ENCODE assay signal across 21 cellular contexts in the genomic region with DNA sequence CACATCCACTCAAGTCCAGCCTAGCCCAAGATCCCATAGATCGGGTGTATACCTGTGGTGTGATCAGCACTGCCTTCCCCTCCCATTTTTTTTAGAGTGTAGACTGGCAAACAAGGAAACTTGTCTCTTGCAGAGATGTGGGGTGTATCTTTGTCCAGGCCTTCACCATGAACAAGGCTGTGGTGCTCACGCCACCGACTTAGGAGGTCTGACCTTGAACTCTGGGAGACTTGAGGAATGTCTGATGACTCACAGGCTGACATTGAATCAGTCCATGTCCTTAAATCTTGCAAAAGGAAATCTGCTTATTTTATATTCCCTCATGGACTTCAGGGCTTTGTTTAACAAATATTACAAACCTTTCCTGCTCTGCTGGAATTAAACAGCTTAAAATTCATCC. TPM values are rescaled to one million over a fixed set of nuclear protein-coding genes. Genes with fewer than 3 reads are reported as not detected.
DNase-seq lines count a peak whose midpoint lies in the region; FAIRE-seq and TF ChIP-seq lines count a peak whose summit lies in the region.
"Had no signal": no experiment of that assay in that cellular context is flagged by ENCODE, and none has a peak within 500 bp of the region (broad histone marks: within the 10 kb centered on the region; RNA-seq: fewer than 3 reads in every experiment).

No MANE protein-coding gene starts in this region.

- WGBS in mammary epithelial cell (ENCODE audit: low coverage, missing lambda C conversion rate): 100% methylated on average over 3 of the region's 3 CpGs
- 38 to 48% methylated on average over 2 to 3 of the region's 3 CpGs for WGBS in testis, 2 donors

- H3K27me3 Mint-ChIP-seq in MCF 10A (ENCODE audit: insufficient read depth, unreplicated experiment): no peaks in the 10 kb centered on the region

- intact Hi-C loops in MCF 10A (cut with micrococcal nuclease): no loop called here
- intact Hi-C loops in mammary epithelial cell (cut with micrococcal nuclease): no loop called here
- intact Hi-C loops in testis (cut with DNase I; ENCODE audit: low total_unique reads): no loop called here

- H3K4me1 ChIP-seq in mammary epithelial cell (ENCODE audit: insufficient read depth, low read length): peaks cover 16% of the 10 kb centered on the region
- H3K4me1 ChIP-seq in testis: peaks cover 16% of the 10 kb centered on the region

- peak; percentile 34 for DNase-seq in MCF 10A (ENCODE audit: unreplicated experiment)
- no peak for DNase-seq in mammary epithelial cell
- no peak for DNase-seq in bronchial epithelial cell (ENCODE audit: low read depth)
- DNase-seq in hepatic stellate cell (ENCODE audit: low spot score): peak; percentile 81
- peak; percentile 62 for DNase-seq in testis
- no peak for DNase-seq in GM19239 (ENCODE audit: insufficient read length, low spot score)
- DNase-seq in frontal cortex (ENCODE audit: low spot score in 2 of 2): no peak
- DNase-seq in amygdala (lab: John Stamatoyannopoulos, UW): no peak
- DNase-seq: 8988T; activated effector memory CD4-positive, alpha-beta T cell treated with anti-CD3 and anti-CD28 coated beads, Interleukin-2, amount 50 U/mL, for 16 hours; aorta; CD4-positive, alpha-beta T cell; esophagus squamous epithelium; GOT3; naive B cell; NCI-H1436 treated with DMSO at 0.1 percent for 48 hours; SHP77; stimulated activated CD4-positive, alpha-beta T cell treated with anti-CD3 and anti-CD28 coated beads, Interleukin-12 subunit alpha, Interleukin-12 subunit beta, amount 100 ng/mL, for 4 hours; stimulated activated naive CD8-positive, alpha-beta T cell treated with anti-CD3 and anti-CD28 coated beads, Interleukin-15, Interleukin-2, amounts not matched to agents 100 U/mL and 50 U/mL, for 24 hours had no signal

- dilution Hi-C loops in mammary epithelial cell (cut with HindIII; ENCODE audit: low sequenced_read_pairs): no loop called here

- H3K4me1 Mint-ChIP-seq in MCF 10A (ENCODE audit: insufficient read depth, unreplicated experiment): peaks cover 9% of the 10 kb centered on the region

- peaks cover 3% of the 10 kb centered on the region for H3K79me2 ChIP-seq in mammary epithelial cell (ENCODE audit: insufficient read depth, low read length)

- POLR2A ChIA-PET in MCF 10A (lab: Yijun Ruan, JAX): no interaction called here

- no peak overlapping the region for H3K4me3 ChIP-seq in mammary epithelial cell (replicated peaks in 1 of 3; ENCODE audit: insufficient read depth in 1 of 3, low read depth in 2 of 3, low read length in 3 of 3)
- H3K4me3 ChIP-seq in bronchial epithelial cell (ENCODE audit: low read depth, low read length): no peak overlapping the region
- H3K4me3 ChIP-seq in testis: no peak overlapping the region
- H3K4me3 ChIP-seq: esophagus squamous epithelium had no signal

- H3K36me3 ChIP-seq in mammary epithelial cell (ENCODE audit: insufficient read depth, low read length): no peaks in the 10 kb centered on the region
- H3K36me3 ChIP-seq in bronchial epithelial cell (ENCODE audit: control insufficient read depth, insufficient read depth, low read length): no peaks in the 10 kb centered on the region
- H3K36me3 ChIP-seq in testis (ENCODE audit: low read depth, missing control alignments): no peaks in the 10 kb centered on the region
- H3K36me3 ChIP-seq: esophagus squamous epithelium had no signal

- H3K9ac ChIP-seq in mammary epithelial cell (ENCODE audit: insufficient read depth, low read length): no peak overlapping the region

- no peaks in the 10 kb centered on the region for H4K20me1 ChIP-seq in mammary epithelial cell (ENCODE audit: insufficient read depth, low read length)

- no peak overlapping the region for H2AFZ ChIP-seq in mammary epithelial cell (ENCODE audit: low read depth, low read length)

- no peak overlapping the region for H3K27ac ChIP-seq in mammary epithelial cell (ENCODE audit: insufficient read depth, low read depth, low read length)
- H3K27ac ChIP-seq in testis: peak overlapping the region in 1 of 2 donors; percentile 2
- H3K27ac ChIP-seq: esophagus squamous epithelium had no signal

- TF ChIP-seq POLR2A in testis (IDR thresholded peaks at IDR 0.05): no peak

- CTCF ChIA-PET in MCF 10A (lab: Yijun Ruan, JAX): no interaction called here
- CTCF ChIA-PET in mammary epithelial cell (lab: Charles Lee; ENCODE audit: low non-redundant PET): no interaction called here

- no peaks in the 10 kb centered on the region for H3K9me3 ChIP-seq in mammary epithelial cell (replicated peaks; ENCODE audit: insufficient read depth, low read length)
- H3K9me3 ChIP-seq in testis: no peaks in the 10 kb centered on the region
- H3K9me3 ChIP-seq: esophagus squamous epithelium had no signal

- H3K27ac Mint-ChIP-seq in MCF 10A (ENCODE audit: low read depth, unreplicated experiment): no peak overlapping the region
- H3K27ac Mint-ChIP-seq: activated CD8-positive, alpha-beta memory T cell treated with anti-CD3 and anti-CD28 coated beads, Interleukin-2, amount 10 ng/mL, durations not matched to agents 7 days and 5 days; CD4-positive, alpha-beta T cell; dendritic cell treated with granulocyte-macrophage colony-stimulating factor and Interleukin-4, amounts not matched to agents 40 ng/mL and 50 ng/mL, for 4 days; naive B cell had no signal

- H3K9me3 Mint-ChIP-seq in MCF 10A (ENCODE audit: unreplicated experiment): no peaks in the 10 kb centered on the region
- H3K9me3 Mint-ChIP-seq: CD4-positive, alpha-beta T cell; dendritic cell treated with granulocyte-macrophage colony-stimulating factor and Interleukin-4, amounts not matched to agents 40 ng/mL and 50 ng/mL, for 4 days; naive B cell had no signal

- no peak overlapping the region for H3K4me2 ChIP-seq in mammary epithelial cell (ENCODE audit: insufficient read depth, low read depth, low read length)

- TF ChIP-seq CTCF in MCF 10A (IDR thresholded peaks at IDR 0.05; ENCODE audit: unreplicated experiment): no peak
- no peak for TF ChIP-seq CTCF in mammary epithelial cell (conservative IDR thresholded peaks at IDR 0.05 in 1 of 2, IDR thresholded peaks at IDR 0.05 in 1 of 2; ENCODE audit: extremely low read depth in 1 of 2, insufficient read depth in 1 of 2, low read depth in 1 of 2, low read length in 2 of 2)
- no peak for TF ChIP-seq CTCF in bronchial epithelial cell (IDR thresholded peaks at IDR 0.05; ENCODE audit: insufficient read depth, low read length, severe bottlenecking)
- no peak for TF ChIP-seq CTCF in testis (IDR thresholded peaks at IDR 0.05)

- BruUV-seq in MCF 10A (replicated peaks; lab: Mats Ljungman, UMichigan) (no TSS peak), mammary epithelial cell (replicated peaks; lab: Mats Ljungman, UMichigan) (no TSS peak)

- H3K27me3 ChIP-seq in mammary epithelial cell (ENCODE audit: insufficient read depth, low read length) (no peaks in the 10 kb centered on the region), bronchial epithelial cell (ENCODE audit: control insufficient read depth, insufficient read depth, low read length) (no peaks in the 10 kb centered on the region), testis (no peaks in the 10 kb centered on the region)
- H3K27me3 ChIP-seq: esophagus squamous epithelium had no signal

- no peak overlapping the region for H3K4me3 Mint-ChIP-seq in MCF 10A (ENCODE audit: unreplicated experiment)
- H3K4me3 Mint-ChIP-seq: activated CD8-positive, alpha-beta memory T cell treated with anti-CD3 and anti-CD28 coated beads, Interleukin-2, amount 10 ng/mL, durations not matched to agents 7 days and 5 days; CD4-positive, alpha-beta T cell; dendritic cell treated with granulocyte-macrophage colony-stimulating factor and Interleukin-4, amounts not matched to agents 40 ng/mL and 50 ng/mL, for 4 days had no signal

- in situ Hi-C loops in mammary epithelial cell (cut with MboI; ENCODE audit: low sequenced_read_pairs in 2 of 2): loop anchor here in 1 of 2 donors (10.0 kb wide), 1 partner anchor 60 kb away; no protein-coding TSS in a partner anchor

- FAIRE-seq in bronchial epithelial cell (lab: Jason Lieb, UNC) (peak; percentile 13), GM19239 (lab: Jason Lieb, UNC) (no peak), frontal cortex (lab: Jason Lieb, UNC) (no peak)

- H3K36me3 Mint-ChIP-seq in MCF 10A (ENCODE audit: insufficient read depth, unreplicated experiment): no peaks in the 10 kb centered on the region
- H3K36me3 Mint-ChIP-seq: activated CD8-positive, alpha-beta memory T cell treated with anti-CD3 and anti-CD28 coated beads, Interleukin-2, amount 10 ng/mL, durations not matched to agents 7 days and 5 days had no signal

RNA-seq across cellular contexts. Expression of gene CTIF, which starts 4.5 kb away (rescaled TPM):
- 82.2 and 95.8 TPM in 2 replicates for total RNA-seq in MCF 10A (2022)
- 10 to 100 TPM; 68.8 to 70.8 TPM for total RNA-seq in mammary epithelial cell
- 13.8 TPM for polyA plus RNA-seq in mammary epithelial cell
- 37.5 TPM for polyA minus RNA-seq in mammary epithelial cell
- 15.0 and 16.1 TPM in 2 replicates for total RNA-seq in bronchial epithelial cell
- 10 to 100 TPM; 35.6 to 41.5 TPM for total RNA-seq in testis
- 33.8 TPM for polyA plus RNA-seq in testis (ENCODE audit: insufficient read depth, low read depth, low replicate concordance)
- total RNA-seq in frontal cortex: 42.0 TPM

Comparison
In these comparisons a context has a peak if more than half of its experiments do, and no peak if none do; other contexts are left out.
1. DNase-seq: peak in MCF 10A (single experiment), hepatic stellate cell (single experiment) and testis (single experiment); none in mammary epithelial cell (single experiment), bronchial epithelial cell (single experiment), GM19239 (single experiment), frontal cortex (0 of 2) and amygdala (0 of 56).